8 cellular contexts compared by ENCODE assay signal in the genomic region with DNA sequence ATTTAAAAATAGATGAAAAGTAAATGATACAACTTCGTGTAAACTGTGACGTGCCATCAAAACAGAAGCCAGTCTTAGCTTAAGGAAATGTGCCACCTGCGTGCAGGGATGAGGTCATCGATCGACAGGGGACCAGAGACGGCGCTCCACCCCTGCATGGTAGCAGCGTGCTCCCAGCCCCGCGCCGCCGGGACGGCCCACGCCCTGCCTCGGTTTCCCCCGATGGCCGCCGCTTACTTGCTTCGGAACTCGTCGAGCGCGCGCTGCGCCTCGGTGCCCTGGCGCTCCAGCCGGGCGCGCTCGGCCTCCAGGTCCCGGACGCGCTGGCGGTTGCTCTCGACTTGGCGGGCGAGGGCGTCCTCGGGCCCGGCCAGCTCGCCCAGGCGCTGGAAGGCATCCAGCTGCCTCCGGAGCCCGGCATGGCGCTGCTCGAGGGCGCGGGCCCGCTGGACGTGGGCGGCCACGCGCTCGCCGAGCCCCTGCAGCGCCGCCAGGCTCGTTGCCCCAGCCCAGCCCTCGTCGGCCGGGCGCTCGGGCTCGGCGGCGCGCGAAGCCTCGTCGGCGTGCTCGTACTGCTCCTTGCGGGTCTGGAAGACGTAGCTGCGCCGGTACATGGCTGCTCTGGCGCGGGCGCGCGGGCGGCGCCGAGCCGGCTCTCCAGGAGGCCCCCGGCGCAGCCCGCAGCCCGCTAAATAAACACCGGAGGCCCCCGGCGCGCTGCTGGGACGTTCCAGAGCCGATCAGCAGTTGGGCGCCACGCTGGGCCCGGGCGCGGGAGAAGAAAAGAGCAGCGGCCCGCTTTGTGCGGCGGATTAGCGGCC. TPM values are rescaled to one million over a fixed set of nuclear protein-coding genes. Genes with fewer than 3 reads are reported as not detected.
DNase-seq lines count a peak whose midpoint lies in the region; ATAC-seq and TF ChIP-seq lines count a peak whose summit lies in the region.

A gene (minus strand): TSS at position 664 of the 821 bp plus-strand sequence. CDS start 50 bp downstream, at position 614.

- H3K79me2 ChIP-seq in Loucy (ENCODE audit: insufficient read depth, low read length): no peaks in the 10 kb centered on the region

- H3K36me3 ChIP-seq in Loucy (ENCODE audit: insufficient read depth, low read length) (no peaks in the 10 kb centered on the region), iPS DF 6.9 (ENCODE audit: control insufficient read depth, insufficient read depth, low read length) (no peaks in the 10 kb centered on the region)

- H3K9me3 ChIP-seq in Loucy (ENCODE audit: insufficient read depth, low read depth, low read length): no peaks in the 10 kb centered on the region
- H3K9me3 ChIP-seq in iPS DF 6.9 (ENCODE audit: control insufficient read depth, insufficient read depth, low read length): no peaks in the 10 kb centered on the region

- H3K9me3 Mint-ChIP-seq in T-cell: no peaks in the 10 kb centered on the region

- intact Hi-C loops in sciatic nerve (cut with DNase I): loop anchor here (10.0 kb wide), 2 partner anchors 84 to 374 kb away; no protein-coding TSS in a partner anchor

- H3K4me3 Mint-ChIP-seq in T-cell: peak within 1 kb of the TSS; percentile 71 to 84 (median 76)

- no peaks in the 10 kb centered on the region for H3F3A ChIP-seq in Loucy (ENCODE audit: low read depth)

- H3K27me3 ChIP-seq in Loucy (ENCODE audit: insufficient read depth, low read length, poor library complexity, severe bottlenecking): no peaks in the 10 kb centered on the region
- no peaks in the 10 kb centered on the region; the same call in 1 of the 2 replicates for H3K27me3 ChIP-seq in iPS DF 6.9 (ENCODE audit: control insufficient read depth, insufficient read depth, low read length)

- WGBS in iPS DF 6.9 (ENCODE audit: insufficient coverage, insufficient read length): no CpG with 5 or more reads among the region's 106 CpGs

- no peaks in the 10 kb centered on the region for H4K20me1 ChIP-seq in Loucy (ENCODE audit: insufficient read depth, low read length, poor library complexity, severe bottlenecking)

- H3K27me3 Mint-ChIP-seq in T-cell: peaks cover 10 to 14% of the 10 kb centered on the region in 2 donors

- ATAC-seq in T-cell (replicated peaks in 1 of 4) (peak; percentile 76 to 79 (median 78)), sciatic nerve (peak; percentile 64), GM19452 (IDR thresholded peaks at IDR 0.05; ENCODE audit: unreplicated experiment) (no peak)

- H3K27ac ChIP-seq in iPS DF 6.9 (ENCODE audit: low read length): no peak within 1 kb of the TSS

- CTCF ChIA-PET in T-cell (lab: Charles Lee): interaction anchor here in 1 of 2 donors (0.5 to 2.5 kb wide), 4 partner anchors 26 to 427 kb away, joined by 3 to 9 read pairs (median 4); no protein-coding TSS in a partner anchor

- H3K36me3 Mint-ChIP-seq in T-cell: no peaks in the 10 kb centered on the region

- POLR2A ChIA-PET in T-cell (lab: Charles Lee): no interaction called here

- peak within 1 kb of the TSS; percentile 85 for H3K9ac ChIP-seq in Loucy (ENCODE audit: low read depth, low read length, poor library complexity, severe bottlenecking)

- peak within 1 kb of the TSS; percentile 60 for H3K4me2 ChIP-seq in Loucy (ENCODE audit: low read depth, low read length, poor library complexity, severe bottlenecking)

- peaks cover 18% of the 10 kb centered on the region for H3K4me1 ChIP-seq in Loucy (ENCODE audit: insufficient read depth, low read length, poor library complexity, severe bottlenecking)
- peaks cover 2% of the 10 kb centered on the region for H3K4me1 ChIP-seq in iPS DF 6.9 (ENCODE audit: control insufficient read depth, insufficient read depth, low read length)

- peak within 1 kb of the TSS; percentile 84 for H2AFZ ChIP-seq in Loucy (ENCODE audit: low read length)

- TF ChIP-seq CTCF in GM12864 (IDR thresholded peaks at IDR 0.05; ENCODE audit: low read depth, low read length, missing control alignments) (no peak), Loucy (conservative IDR thresholded peaks at IDR 0.05; ENCODE audit: low read length) (no peak)

- peaks cover 0 to 20% (median 9%) of the 10 kb centered on the region in 3 donors for H3K4me1 Mint-ChIP-seq in T-cell

- DNase-seq in GM12864 (ENCODE audit: low read depth) (no peak), T-cell (peak in 30 of 34 experiments; percentile 0 to 44 (median 19)), astrocyte of the hippocampus (ENCODE audit: low read depth, low spot score) (peak; percentile 88), iPS DF 6.9 (ENCODE audit: low read depth, low spot score) (no peak), sciatic nerve (ENCODE audit: low spot score) (no peak)
- DNase-seq in effector CD8-positive, alpha-beta T cell (lab: John Stamatoyannopoulos, UW): no peak

- no peaks in the 10 kb centered on the region for H3K9me2 ChIP-seq in Loucy (replicated peaks; ENCODE audit: low read depth, low read length)

- H3K4me3 ChIP-seq in GM12864 (ENCODE audit: low read depth, low read length): peak within 1 kb of the TSS; percentile 44
- H3K4me3 ChIP-seq in Loucy (ENCODE audit: low read length, poor library complexity, severe bottlenecking): peak within 1 kb of the TSS; percentile 77
- H3K4me3 ChIP-seq in iPS DF 6.9 (ENCODE audit: low read length): peak within 1 kb of the TSS; percentile 23; the same call in 1 of the 2 replicates

- H3K27ac Mint-ChIP-seq in T-cell: peak within 1 kb of the TSS in 1 of 2 donors; percentile 80

RNA-seq across cellular contexts. Expression of the gene that starts here (rescaled TPM):
- total RNA-seq in T-cell: under 1 TPM; 0.25 to 0.53 (median 0.30) TPM
- 0.98 TPM for total RNA-seq in sciatic nerve

Comparison
In these comparisons a context has a peak if more than half of its experiments do, and no peak if none do; other contexts are left out.
1. Peak in DNase-seq and ATAC-seq in T-cell; RNA of the gene not detected or under 1 TPM.
2. Peak in ATAC-seq in sciatic nerve; RNA of the gene not detected or under 1 TPM.
3. H3K4me3 ChIP-seq: peak in every context shown above with its lines; median percentile 77 in Loucy; 44 in GM12864; 23 in iPS DF 6.9.